Comparison of ENCODE assay signal across 10 cellular contexts in the genomic region with DNA sequence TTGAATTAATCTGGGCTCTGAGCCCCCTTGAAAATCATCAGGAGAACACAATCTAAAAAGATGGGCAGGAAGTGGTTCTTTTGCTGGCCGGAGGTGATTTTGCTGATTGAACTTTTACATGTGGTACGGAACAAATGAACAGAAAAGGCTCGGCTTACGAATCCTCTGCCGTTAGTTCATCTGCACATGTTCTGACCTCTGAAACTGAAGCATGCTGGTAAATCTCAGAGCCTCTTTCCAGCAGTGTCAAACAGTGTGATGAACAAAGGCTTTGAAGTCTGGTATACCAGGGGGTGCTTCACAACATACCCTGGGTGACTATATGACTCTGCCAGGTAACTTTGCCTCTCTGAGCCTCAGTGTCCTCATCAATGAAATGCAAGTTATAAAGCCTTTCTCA.
DNase-seq lines count a peak whose midpoint lies in the region; ATAC-seq and TF ChIP-seq lines count a peak whose summit lies in the region.
"Had no signal": no experiment of that assay in that cellular context is flagged by ENCODE, and none has a peak within 500 bp of the region (broad histone marks: within the 10 kb centered on the region; RNA-seq: fewer than 3 reads in every experiment).

No MANE protein-coding gene starts in this region.

- H4K91ac ChIP-seq in mesenchymal stem cell (ENCODE audit: low read length): peak overlapping the region; percentile 77

- H3K9me3 ChIP-seq in AG04450 (ENCODE audit: control insufficient read depth, insufficient read depth, low read length) (no peaks in the 10 kb centered on the region), mesenchymal stem cell (ENCODE audit: control insufficient read depth, low read length) (no peaks in the 10 kb centered on the region), left lung (no peaks in the 10 kb centered on the region)

- intact Hi-C loops in left lung (cut with DNase I): loop anchor here in 1 of 2 donors (10.0 kb wide), 1 partner anchor 161 kb away; no protein-coding TSS in a partner anchor

- 86% methylated on average over 5 of the region's 5 CpGs for whole genome bisulfite sequencing in mesenchymal stem cell

- H3K27me3 ChIP-seq in AG04450 (ENCODE audit: control insufficient read depth, insufficient read depth, low read length) (no peaks in the 10 kb centered on the region), mesenchymal stem cell (ENCODE audit: control insufficient read depth in 1 of 2, insufficient read depth in 1 of 2, low read length in 2 of 2) (peaks cover 0 to 12% of the 10 kb centered on the region in 2 experiments), left lung (no peaks in the 10 kb centered on the region)
- H3K27me3 ChIP-seq: cardiac muscle cell had no signal

- peak overlapping the region; percentile 91 for H2BK120ac ChIP-seq in mesenchymal stem cell (ENCODE audit: low read depth, low read length)

- H3K79me1 ChIP-seq in mesenchymal stem cell (replicated peaks; ENCODE audit: low read length, poor library complexity, severe bottlenecking): no peaks in the 10 kb centered on the region

- TF ChIP-seq CTCF in AG04450 (IDR thresholded peaks at IDR 0.05; ENCODE audit: low read depth, low read length) (no peak), left lung (IDR thresholded peaks at IDR 0.05) (no peak)

- no peaks in the 10 kb centered on the region for H3K36me3 Mint-ChIP-seq in activated CD4-positive, alpha-beta T cell treated with anti-CD3 and anti-CD28 coated beads, Interleukin-2, amount 10 ng/mL, durations not matched to agents 7 days and 5 days (ENCODE audit: low read depth)

- H3K9ac ChIP-seq in mesenchymal stem cell (ENCODE audit: low read length): peak overlapping the region; percentile 70

- H3K27ac ChIP-seq in AG04450 (ENCODE audit: low read depth, low read length) (peak overlapping the region; percentile 55), mesenchymal stem cell (ENCODE audit: low read length, poor library complexity, severe bottlenecking) (peak overlapping the region; percentile 80), left lung (peak overlapping the region in 1 of 2 donors; percentile 28)
- H3K27ac ChIP-seq: cardiac muscle cell had no signal

- H2BK5ac ChIP-seq in mesenchymal stem cell (ENCODE audit: low read depth, low read length, poor library complexity, severe bottlenecking): no peak overlapping the region

- ATAC-seq in GM19351 (IDR thresholded peaks at IDR 0.05; ENCODE audit: unreplicated experiment): peak; percentile 45
- no peak for ATAC-seq in left lung

- H3K4me1 Mint-ChIP-seq in activated CD4-positive, alpha-beta T cell treated with anti-CD3 and anti-CD28 coated beads, Interleukin-2, amount 10 ng/mL, durations not matched to agents 7 days and 5 days: peaks cover 29% of the 10 kb centered on the region

- no peaks in the 10 kb centered on the region for H3K9me3 Mint-ChIP-seq in activated CD4-positive, alpha-beta T cell treated with anti-CD3 and anti-CD28 coated beads, Interleukin-2, amount 10 ng/mL, durations not matched to agents 7 days and 5 days

- H3K4me2 ChIP-seq in mesenchymal stem cell (ENCODE audit: low read length, poor library complexity, severe bottlenecking): no peak overlapping the region

- no peak overlapping the region for H2AK5ac ChIP-seq in mesenchymal stem cell (ENCODE audit: low read length, severe bottlenecking)

- H2AFZ ChIP-seq in mesenchymal stem cell (ENCODE audit: low read depth, low read length): no peak overlapping the region

- peak overlapping the region; percentile 34 for H3K4me3 Mint-ChIP-seq in activated CD4-positive, alpha-beta T cell treated with anti-CD3 and anti-CD28 coated beads, Interleukin-2, amount 10 ng/mL, durations not matched to agents 7 days and 5 days

- H3K36me3 ChIP-seq in mesenchymal stem cell (ENCODE audit: control insufficient read depth in 1 of 2, insufficient read depth in 2 of 2, low read depth in 1 of 2, low read length in 2 of 2) (no peaks in the 10 kb centered on the region), left lung (no peaks in the 10 kb centered on the region)
- H3K36me3 ChIP-seq: cardiac muscle cell had no signal

- peak overlapping the region; percentile 36 for H3K27ac Mint-ChIP-seq in activated CD4-positive, alpha-beta T cell treated with anti-CD3 and anti-CD28 coated beads, Interleukin-2, amount 10 ng/mL, durations not matched to agents 7 days and 5 days

- H3K27me3 Mint-ChIP-seq in activated CD4-positive, alpha-beta T cell treated with anti-CD3 and anti-CD28 coated beads, Interleukin-2, amount 10 ng/mL, durations not matched to agents 7 days and 5 days: peaks cover 2% of the 10 kb centered on the region

- peak overlapping the region; percentile 75 to 86 for H3K18ac ChIP-seq in mesenchymal stem cell (ENCODE audit: low read depth in 1 of 2, low read length in 2 of 2)

- POLR2A ChIA-PET in AG04450 (lab: Yijun Ruan, JAX): interaction anchor here (0.6 to 1.3 kb wide), 2 partner anchors 218 to 231 kb away, joined by 4 to 8 read pairs; no protein-coding TSS in a partner anchor
- POLR2A ChIA-PET in activated CD4-positive, alpha-beta T cell treated with anti-CD3 and anti-CD28 coated beads, Interleukin-2, amount 10 ng/mL, durations not matched to agents 7 days and 5 days (lab: Charles Lee): no interaction called here

- H3K4ac ChIP-seq in mesenchymal stem cell (ENCODE audit: low read depth in 1 of 2, low read length in 2 of 2): no peak overlapping the region

- H3K14ac ChIP-seq in mesenchymal stem cell (ENCODE audit: low read length in 2 of 2): no peak overlapping the region

- H2BK15ac ChIP-seq in mesenchymal stem cell (ENCODE audit: low read depth, poor library complexity, severe bottlenecking): no peak overlapping the region

- peak overlapping the region; percentile 70 to 93 for H2BK12ac ChIP-seq in mesenchymal stem cell (ENCODE audit: low read length in 2 of 2)

- CTCF ChIA-PET in AG04450 (lab: Charles Lee): interaction anchor here (0.6 to 9.3 kb wide), 5 partner anchors 17 to 498 kb away, joined by 3 to 191 read pairs (median 6); a partner anchor contains a TSS
- CTCF ChIA-PET in activated CD4-positive, alpha-beta T cell treated with anti-CD3 and anti-CD28 coated beads, Interleukin-2, amount 10 ng/mL, durations not matched to agents 7 days and 5 days (lab: Charles Lee): interaction anchor here (0.6 to 1.6 kb wide), 3 partner anchors 160 to 165 kb away, joined by 3 to 4 read pairs (median 4); no protein-coding TSS in a partner anchor

- no peak overlapping the region for H3K23ac ChIP-seq in mesenchymal stem cell (ENCODE audit: low read length in 2 of 2)

- H4K8ac ChIP-seq in mesenchymal stem cell (ENCODE audit: low read length): no peak overlapping the region

- H3K4me1 ChIP-seq in mesenchymal stem cell (ENCODE audit: control insufficient read depth, insufficient read depth, low read depth, low read length) (peaks cover 11% of the 10 kb centered on the region), left lung (peaks cover 7 to 20% of the 10 kb centered on the region in 2 donors)

- H3K4me3 ChIP-seq in AG04450 (ENCODE audit: low read depth, low read length) (no peak overlapping the region), mesenchymal stem cell (ENCODE audit: insufficient read depth in 1 of 2, low read depth in 1 of 2, low read length in 2 of 2) (peak overlapping the region in 1 of 2 experiments; percentile 26), left lung (no peak overlapping the region)
- H3K4me3 ChIP-seq: cardiac muscle cell had no signal

- DNase-seq in AG04450 (ENCODE audit: low read depth, low spot score) (no peak), mesenchymal stem cell (no peak), left lung (no peak), NCI-H446 treated with DMSO at 0.1 percent for 48 hours (lab: John Stamatoyannopoulos, UW) (no peak), NCI-H1092 treated with DMSO at 0.1 percent for 48 hours (lab: John Stamatoyannopoulos, UW) (no peak)
- DNase-seq in activated CD4-positive, alpha-beta T cell treated with anti-CD3 and anti-CD28 coated beads, Interleukin-2, amount 10 ng/mL, durations not matched to agents 7 days and 5 days: peak; percentile 31
- DNase-seq in central memory CD4-positive, alpha-beta T cell: no peak
- DNase-seq: H7 had no signal
